ENCODE assay signal across 9 cellular contexts in the genomic region with DNA sequence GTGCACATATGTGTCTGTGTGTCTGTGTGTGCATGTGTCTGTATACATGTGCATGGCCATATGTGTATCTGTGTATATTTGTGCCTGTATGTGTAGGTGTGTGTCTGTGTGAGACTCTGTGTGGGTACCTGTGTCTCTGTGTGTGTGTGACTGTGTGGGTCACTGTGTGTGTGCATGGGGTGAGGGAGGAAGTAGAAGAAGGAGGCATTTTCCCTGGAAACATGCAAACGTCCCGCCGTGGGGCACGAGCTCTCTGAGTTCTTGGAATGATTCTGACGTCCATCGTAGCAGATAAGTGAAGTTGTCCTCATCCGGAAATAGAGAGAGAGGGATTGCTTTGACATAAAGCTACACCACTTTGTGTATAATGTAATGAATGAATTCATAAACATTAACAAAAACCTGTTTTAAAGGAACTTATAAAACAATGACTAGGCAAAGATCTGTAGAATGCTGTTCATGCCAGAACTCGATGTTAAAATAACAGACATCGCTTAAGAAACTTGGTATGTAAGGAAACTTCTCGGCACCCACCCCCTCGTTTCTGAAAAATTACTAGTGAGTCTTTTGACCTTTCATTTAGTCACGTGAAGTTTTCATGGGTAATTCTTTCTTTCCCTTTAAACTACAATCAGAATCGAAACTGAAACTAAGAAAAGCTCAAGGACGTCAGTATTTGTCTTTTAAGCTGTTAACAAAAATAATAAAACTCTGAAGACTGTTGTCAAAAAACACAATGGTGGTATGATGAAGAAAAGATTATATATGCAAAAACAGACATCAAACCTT.
A peak's percentile ranks its signal among the peaks of the same experiment; 100 is the strongest.
DNase-seq lines count a peak whose midpoint lies in the region; ATAC-seq and TF ChIP-seq lines count a peak whose summit lies in the region.
"Had no signal": no experiment of that assay in that cellular context is flagged by ENCODE, and none has a peak within 500 bp of the region (broad histone marks: within the 10 kb centered on the region; RNA-seq: fewer than 3 reads in every experiment).

No MANE protein-coding gene starts in this region.

- H3K4me1 ChIP-seq in BLaER1 treated with 17β-estradiol and CSF1 and Interleukin-3, amounts not matched to agents 10 nM and 100 nM, result peaks cover 5 to 51% (median 16%) of the 10 kb centered on the region in 10 experiments; a peak in 19 of 20 replicates
- H3K4me1 ChIP-seq in neutrophil (ENCODE audit: control insufficient read depth in 1 of 2, insufficient read depth in 1 of 2, low read depth in 1 of 2, low read length in 1 of 2), result peaks cover 14 to 17% of the 10 kb centered on the region in 2 experiments

- no peaks in the 10 kb centered on the region for H3K36me3 ChIP-seq in BLaER1 treated with 17β-estradiol and CSF1 and Interleukin-3, amounts not matched to agents 10 nM and 100 nM
- no peaks in the 10 kb centered on the region for H3K36me3 ChIP-seq in neutrophil

- no peaks in the 10 kb centered on the region for H3K27me3 ChIP-seq in BLaER1 treated with 17β-estradiol and CSF1 and Interleukin-3, amounts not matched to agents 10 nM and 100 nM
- H3K27me3 ChIP-seq in neutrophil, result no peaks in the 10 kb centered on the region

- TF ChIP-seq POLR2A in erythroblast (IDR thresholded peaks at IDR 0.05; ENCODE audit: low read length), result no peak

- TF ChIP-seq CTCF in HFF-Myc (IDR thresholded peaks at IDR 0.05; ENCODE audit: low read depth, low read length, missing control alignments) (no peak), neutrophil (IDR thresholded peaks at IDR 0.05) (no peak)

- H4K20me1 ChIP-seq in BLaER1 treated with 17β-estradiol and CSF1 and Interleukin-3, amounts not matched to agents 10 nM and 100 nM, result no peaks in the 10 kb centered on the region

- DNase-seq in HFF-Myc (ENCODE audit: extremely low read depth, low read depth) (no peak), erythroblast (lab: John Stamatoyannopoulos, UW) (peak; percentile 57 to 68), COLO668 (lab: John Stamatoyannopoulos, UW; ENCODE audit: unreplicated experiment) (no peak), NCI-H1694 (lab: John Stamatoyannopoulos, UW) (no peak)

- no peaks in the 10 kb centered on the region for H3K9me3 ChIP-seq in BLaER1 treated with 17β-estradiol and CSF1 and Interleukin-3, amounts not matched to agents 10 nM and 100 nM (replicated peaks in 1 of 11)
- no peaks in the 10 kb centered on the region for H3K9me3 ChIP-seq in neutrophil
- H3K9me3 ChIP-seq: mucosa of descending colon had no signal

- peak overlapping the region in 5 of 10 experiments; percentile 13 to 28 (median 22); a peak in 5 of 20 replicates for H3K4me3 ChIP-seq in BLaER1 treated with 17β-estradiol and CSF1 and Interleukin-3, amounts not matched to agents 10 nM and 100 nM
- H3K4me3 ChIP-seq in HFF-Myc (replicated peaks; ENCODE audit: low read depth, low read length) (peak overlapping the region; percentile 19), neutrophil (ENCODE audit: low read depth in 1 of 2, low read length in 1 of 2) (peak overlapping the region; percentile 48)
- H3K4me3 ChIP-seq: mucosa of descending colon had no signal

- H3K4me2 ChIP-seq in BLaER1 treated with 17β-estradiol and CSF1 and Interleukin-3, amounts not matched to agents 10 nM and 100 nM, result peak overlapping the region; percentile 36 to 76 (median 62)

- H3K27ac ChIP-seq in BLaER1 treated with 17β-estradiol and CSF1 and Interleukin-3, amounts not matched to agents 10 nM and 100 nM, result peak overlapping the region; percentile 52 to 77 (median 68); a peak in 21 of 22 replicates
- H3K27ac ChIP-seq in neutrophil, result peak overlapping the region; percentile 71

- peak; percentile 73 to 75 for ATAC-seq in activated CD4-positive, CD25-positive, alpha-beta regulatory T cell treated with anti-CD3 and anti-CD28 coated beads, Interleukin-2, amount 50 U/mL, for 24 hours
- no peak for ATAC-seq in GM21786 (IDR thresholded peaks at IDR 0.05; ENCODE audit: unreplicated experiment)
- ATAC-seq: mucosa of descending colon had no signal

- H3K9ac ChIP-seq in BLaER1 treated with 17β-estradiol and CSF1 and Interleukin-3, amounts not matched to agents 10 nM and 100 nM, result peak overlapping the region in 10 of 11 experiments; percentile 13 to 63 (median 48); a peak in 11 of 22 replicates

Comparison
In these comparisons a context has a peak if more than half of its experiments do, and no peak if none do; other contexts are left out.
1. DNase-seq: peak in erythroblast (2 of 2); none in HFF-Myc (single experiment), COLO668 (single experiment) and NCI-H1694 (single experiment).